1 cellular context compared by ENCODE assay signal in the genomic region with DNA sequence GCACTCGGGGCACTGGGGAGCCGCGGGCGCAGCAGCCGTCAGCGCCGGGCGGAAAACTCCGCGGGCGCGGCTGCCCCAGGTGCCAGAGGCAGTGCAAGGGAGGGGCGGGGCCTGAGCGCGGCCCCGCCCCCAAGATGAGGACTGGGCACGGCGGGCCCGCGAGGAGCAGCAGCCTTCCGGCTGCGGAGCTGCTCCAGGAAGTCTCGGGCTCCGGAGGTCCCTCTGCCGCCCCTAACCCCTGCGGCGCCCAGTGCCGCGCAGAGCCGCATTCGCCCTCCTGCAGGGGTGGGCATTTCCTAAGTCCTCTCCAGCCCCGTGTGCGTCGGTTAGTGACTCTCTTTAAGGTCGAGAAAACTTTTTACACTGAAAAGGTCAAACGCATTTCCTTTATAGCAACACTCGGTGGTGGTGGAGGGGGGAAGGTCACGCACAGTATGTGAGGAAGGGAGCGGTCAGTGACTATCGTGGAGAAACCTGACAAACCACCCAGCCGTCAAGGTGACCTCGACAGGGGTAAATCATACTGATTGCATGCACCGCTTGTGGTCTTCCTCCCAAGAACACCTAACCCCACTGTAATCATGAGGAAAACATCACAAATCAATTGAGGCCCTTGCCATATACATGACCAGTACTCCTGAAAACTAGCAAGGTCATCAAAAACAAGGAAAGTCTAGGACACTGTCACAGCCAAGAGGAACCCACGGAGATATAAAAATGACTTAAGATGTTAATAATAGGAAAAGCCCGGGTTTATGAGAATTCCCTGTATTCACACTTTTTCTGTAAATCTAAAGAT.
A peak's percentile ranks its signal among the peaks of the same experiment; 100 is the strongest.
TF ChIP-seq lines count a peak whose summit lies in the region.

A gene (minus strand): TSS at position 60 of the 799 bp plus-strand sequence. CDS start 32,676 bp downstream, outside the sequence.

TF ChIP-seq in GM12878, 131 proteins besides CTCF, POLR2A, EP300 and RAD21 (continued from another document):
- TF ChIP-seq, protein P1, sequence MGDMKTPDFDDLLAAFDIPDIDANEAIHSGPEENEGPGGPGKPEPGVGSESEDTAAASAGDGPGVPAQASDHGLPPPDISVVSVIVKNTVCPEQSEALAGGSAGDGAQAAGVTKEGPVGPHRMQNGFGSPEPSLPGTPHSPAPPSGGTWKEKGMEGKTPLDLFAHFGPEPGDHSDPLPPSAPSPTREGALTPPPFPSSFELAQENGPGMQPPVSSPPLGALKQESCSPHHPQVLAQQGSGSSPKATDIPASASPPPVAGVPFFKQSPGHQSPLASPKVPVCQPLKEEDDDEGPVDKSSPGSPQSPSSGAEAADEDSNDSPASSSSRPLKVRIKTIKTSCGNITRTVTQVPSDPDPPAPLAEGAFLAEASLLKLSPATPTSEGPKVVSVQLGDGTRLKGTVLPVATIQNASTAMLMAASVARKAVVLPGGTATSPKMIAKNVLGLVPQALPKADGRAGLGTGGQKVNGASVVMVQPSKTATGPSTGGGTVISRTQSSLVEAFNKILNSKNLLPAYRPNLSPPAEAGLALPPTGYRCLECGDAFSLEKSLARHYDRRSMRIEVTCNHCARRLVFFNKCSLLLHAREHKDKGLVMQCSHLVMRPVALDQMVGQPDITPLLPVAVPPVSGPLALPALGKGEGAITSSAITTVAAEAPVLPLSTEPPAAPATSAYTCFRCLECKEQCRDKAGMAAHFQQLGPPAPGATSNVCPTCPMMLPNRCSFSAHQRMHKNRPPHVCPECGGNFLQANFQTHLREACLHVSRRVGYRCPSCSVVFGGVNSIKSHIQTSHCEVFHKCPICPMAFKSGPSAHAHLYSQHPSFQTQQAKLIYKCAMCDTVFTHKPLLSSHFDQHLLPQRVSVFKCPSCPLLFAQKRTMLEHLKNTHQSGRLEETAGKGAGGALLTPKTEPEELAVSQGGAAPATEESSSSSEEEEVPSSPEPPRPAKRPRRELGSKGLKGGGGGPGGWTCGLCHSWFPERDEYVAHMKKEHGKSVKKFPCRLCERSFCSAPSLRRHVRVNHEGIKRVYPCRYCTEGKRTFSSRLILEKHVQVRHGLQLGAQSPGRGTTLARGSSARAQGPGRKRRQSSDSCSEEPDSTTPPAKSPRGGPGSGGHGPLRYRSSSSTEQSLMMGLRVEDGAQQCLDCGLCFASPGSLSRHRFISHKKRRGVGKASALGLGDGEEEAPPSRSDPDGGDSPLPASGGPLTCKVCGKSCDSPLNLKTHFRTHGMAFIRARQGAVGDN (IDR thresholded peaks at IDR 0.05), result peak; percentile 67
- no peak for TF ChIP-seq RAD51 (IDR thresholded peaks at IDR 0.05)
- TF ChIP-seq, protein P2, sequence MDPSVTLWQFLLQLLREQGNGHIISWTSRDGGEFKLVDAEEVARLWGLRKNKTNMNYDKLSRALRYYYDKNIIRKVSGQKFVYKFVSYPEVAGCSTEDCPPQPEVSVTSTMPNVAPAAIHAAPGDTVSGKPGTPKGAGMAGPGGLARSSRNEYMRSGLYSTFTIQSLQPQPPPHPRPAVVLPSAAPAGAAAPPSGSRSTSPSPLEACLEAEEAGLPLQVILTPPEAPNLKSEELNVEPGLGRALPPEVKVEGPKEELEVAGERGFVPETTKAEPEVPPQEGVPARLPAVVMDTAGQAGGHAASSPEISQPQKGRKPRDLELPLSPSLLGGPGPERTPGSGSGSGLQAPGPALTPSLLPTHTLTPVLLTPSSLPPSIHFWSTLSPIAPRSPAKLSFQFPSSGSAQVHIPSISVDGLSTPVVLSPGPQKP (IDR thresholded peaks at IDR 0.05; ENCODE audit: low read depth, low read length), result peak; percentile 69; the same call in 1 of the 2 replicates
- no peak for TF ChIP-seq SUPT20H (IDR thresholded peaks at IDR 0.05; ENCODE audit: borderline replicate concordance, control insufficient read depth, low read depth, low read length)
- TF ChIP-seq MXI1 (IDR thresholded peaks at IDR 0.05; ENCODE audit: low read depth, low read length), result no peak
- TF ChIP-seq GABPA (IDR thresholded peaks at IDR 0.05; ENCODE audit: low read depth), result peak; percentile 53; the same call in 1 of the 2 replicates
- TF ChIP-seq, protein P3, sequence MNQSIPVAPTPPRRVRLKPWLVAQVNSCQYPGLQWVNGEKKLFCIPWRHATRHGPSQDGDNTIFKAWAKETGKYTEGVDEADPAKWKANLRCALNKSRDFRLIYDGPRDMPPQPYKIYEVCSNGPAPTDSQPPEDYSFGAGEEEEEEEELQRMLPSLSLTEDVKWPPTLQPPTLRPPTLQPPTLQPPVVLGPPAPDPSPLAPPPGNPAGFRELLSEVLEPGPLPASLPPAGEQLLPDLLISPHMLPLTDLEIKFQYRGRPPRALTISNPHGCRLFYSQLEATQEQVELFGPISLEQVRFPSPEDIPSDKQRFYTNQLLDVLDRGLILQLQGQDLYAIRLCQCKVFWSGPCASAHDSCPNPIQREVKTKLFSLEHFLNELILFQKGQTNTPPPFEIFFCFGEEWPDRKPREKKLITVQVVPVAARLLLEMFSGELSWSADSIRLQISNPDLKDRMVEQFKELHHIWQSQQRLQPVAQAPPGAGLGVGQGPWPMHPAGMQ (IDR thresholded peaks at IDR 0.05; ENCODE audit: borderline replicate concordance), result no peak
- no peak for TF ChIP-seq IRF4 (IDR thresholded peaks at IDR 0.05; ENCODE audit: low read depth, low read length)
- TF ChIP-seq RB1 (IDR thresholded peaks at IDR 0.05; ENCODE audit: borderline replicate concordance), result peak; percentile 76; the same call in 1 of the 2 replicates
- TF ChIP-seq, protein P4, sequence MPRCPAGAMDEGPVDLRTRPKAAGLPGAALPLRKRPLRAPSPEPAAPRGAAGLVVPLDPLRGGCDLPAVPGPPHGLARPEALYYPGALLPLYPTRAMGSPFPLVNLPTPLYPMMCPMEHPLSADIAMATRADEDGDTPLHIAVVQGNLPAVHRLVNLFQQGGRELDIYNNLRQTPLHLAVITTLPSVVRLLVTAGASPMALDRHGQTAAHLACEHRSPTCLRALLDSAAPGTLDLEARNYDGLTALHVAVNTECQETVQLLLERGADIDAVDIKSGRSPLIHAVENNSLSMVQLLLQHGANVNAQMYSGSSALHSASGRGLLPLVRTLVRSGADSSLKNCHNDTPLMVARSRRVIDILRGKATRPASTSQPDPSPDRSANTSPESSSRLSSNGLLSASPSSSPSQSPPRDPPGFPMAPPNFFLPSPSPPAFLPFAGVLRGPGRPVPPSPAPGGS (IDR thresholded peaks at IDR 0.05; ENCODE audit: borderline replicate concordance, insufficient read depth, low read depth, low read length, poor library complexity, severe bottlenecking), result no peak
- TF ChIP-seq EGR1 (IDR thresholded peaks at IDR 0.05; ENCODE audit: borderline replicate concordance in 1 of 2, low read depth in 2 of 2, low read length in 2 of 2), result peak in 1 of 2 experiments; percentile 33; a peak in 1 of 3 replicates
- no peak for TF ChIP-seq BCL11A (IDR thresholded peaks at IDR 0.05; ENCODE audit: low read depth, low read length)
- no peak for TF ChIP-seq JUNB (IDR thresholded peaks at IDR 0.05)
- no peak for TF ChIP-seq SMC3 (IDR thresholded peaks at IDR 0.05; ENCODE audit: borderline replicate concordance, low read length)
- TF ChIP-seq STAT3 (IDR thresholded peaks at IDR 0.05; ENCODE audit: low read depth, low read length), result no peak
- peak; percentile 7; the same call in 1 of the 2 replicates for TF ChIP-seq BACH1 (IDR thresholded peaks at IDR 0.05; ENCODE audit: borderline replicate concordance)
- no peak; the same call in 1 of the 2 replicates for TF ChIP-seq NFIC (IDR thresholded peaks at IDR 0.05; ENCODE audit: low read depth, low read length)
- no peak; the same call in 1 of the 2 replicates for TF ChIP-seq HCFC1 (IDR thresholded peaks at IDR 0.05; ENCODE audit: low read length)
- no peak for TF ChIP-seq ZBED1 (IDR thresholded peaks at IDR 0.05; ENCODE audit: borderline replicate concordance)
- TF ChIP-seq ZSCAN29 (IDR thresholded peaks at IDR 0.05), result no peak
- TF ChIP-seq, protein P5, sequence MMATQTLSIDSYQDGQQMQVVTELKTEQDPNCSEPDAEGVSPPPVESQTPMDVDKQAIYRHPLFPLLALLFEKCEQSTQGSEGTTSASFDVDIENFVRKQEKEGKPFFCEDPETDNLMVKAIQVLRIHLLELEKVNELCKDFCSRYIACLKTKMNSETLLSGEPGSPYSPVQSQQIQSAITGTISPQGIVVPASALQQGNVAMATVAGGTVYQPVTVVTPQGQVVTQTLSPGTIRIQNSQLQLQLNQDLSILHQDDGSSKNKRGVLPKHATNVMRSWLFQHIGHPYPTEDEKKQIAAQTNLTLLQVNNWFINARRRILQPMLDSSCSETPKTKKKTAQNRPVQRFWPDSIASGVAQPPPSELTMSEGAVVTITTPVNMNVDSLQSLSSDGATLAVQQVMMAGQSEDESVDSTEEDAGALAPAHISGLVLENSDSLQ (IDR thresholded peaks at IDR 0.05), result no peak
